17 cellular contexts compared by ENCODE assay signal in genomic region chr13:99741979-99742378, GRCh38.
"Had no signal": no experiment of that assay in that cellular context is flagged by ENCODE, and none has a peak within 500 bp of the region (broad histone marks: within the 10 kb centered on the region; RNA-seq: fewer than 3 reads in every experiment).

No MANE protein-coding gene starts in this region.

- H3K36me3 ChIP-seq: breast epithelium, thyroid gland, vagina had no signal

- H3K4me3 ChIP-seq: breast epithelium, thyroid gland, vagina had no signal

- H3K27me3 ChIP-seq: breast epithelium, dorsolateral prefrontal cortex, thyroid gland, vagina had no signal

- H3K4me1 ChIP-seq: breast epithelium had no signal

- H3K27ac ChIP-seq: breast epithelium, thyroid gland, vagina, VCaP had no signal

- H3K4me1 Mint-ChIP-seq: immature natural killer cell had no signal

- H3K4me3 Mint-ChIP-seq: activated CD8-positive, alpha-beta T cell treated with anti-CD3 and anti-CD28 coated beads, Interleukin-2, amount 10 ng/mL, durations not matched to agents 7 days and 5 days; immature natural killer cell; natural killer cell had no signal

- H3K9me3 Mint-ChIP-seq: immature natural killer cell, natural killer cell had no signal

- H3K27ac Mint-ChIP-seq: activated CD8-positive, alpha-beta T cell treated with anti-CD3 and anti-CD28 coated beads, Interleukin-2, amount 10 ng/mL, durations not matched to agents 7 days and 5 days; immature natural killer cell; natural killer cell had no signal

- H3K36me3 Mint-ChIP-seq: immature natural killer cell, natural killer cell had no signal

- DNase-seq: activated CD4-positive, alpha-beta T cell treated with anti-CD3 and anti-CD28 coated beads for 4 hours; activated CD8-positive, alpha-beta memory T cell treated with anti-CD3 and anti-CD28 coated beads, Interleukin-2, amount 50 U/mL, for 48 hours; activated CD8-positive, alpha-beta T cell treated with anti-CD3 and anti-CD28 coated beads, Interleukin-2, amount 10 ng/mL, durations not matched to agents 7 days and 5 days; activated naive CD4-positive, alpha-beta T cell; aorta; dorsolateral prefrontal cortex; hypothalamus; immature natural killer cell; left cardiac atrium; mammary epithelial cell; natural killer cell; T1000; thyroid gland had no signal

- ATAC-seq: activated CD8-positive, alpha-beta T cell treated with anti-CD3 and anti-CD28 coated beads, Interleukin-2, amount 10 ng/mL, durations not matched to agents 7 days and 5 days; esophagus mucosa; left cardiac atrium; natural killer cell had no signal

- H3K9me3 ChIP-seq: breast epithelium, thyroid gland, vagina had no signal
